Comparison of ENCODE assay signal across 2 cellular contexts in genomic region chr7:96330193-96330592, GRCh38.
TF ChIP-seq lines count a peak whose summit lies in the region.

No MANE protein-coding gene starts in this region.

TF ChIP-seq in SK-N-SH, 30 proteins besides CTCF, POLR2A, EP300 and RAD21 (continued from another document):
- TF ChIP-seq NFIC (IDR thresholded peaks at IDR 0.05; ENCODE audit: borderline replicate concordance), result no peak
- no peak for TF ChIP-seq JUND (IDR thresholded peaks at IDR 0.05)
- no peak for TF ChIP-seq RFX5 (IDR thresholded peaks at IDR 0.05; ENCODE audit: low read length)
- TF ChIP-seq MEF2A (IDR thresholded peaks at IDR 0.05; ENCODE audit: borderline replicate concordance, low read depth), result no peak
- TF ChIP-seq FOXJ3 (CRISPR knock-in tag; IDR thresholded peaks at IDR 0.05), result no peak
- TF ChIP-seq GABPA (IDR thresholded peaks at IDR 0.05; ENCODE audit: low read depth), result no peak
- no peak for TF ChIP-seq MAX (IDR thresholded peaks at IDR 0.05; ENCODE audit: low read depth)
- no peak for TF ChIP-seq FOXM1 (IDR thresholded peaks at IDR 0.05; ENCODE audit: low read depth)
- TF ChIP-seq POLR2AphosphoS5 (IDR thresholded peaks at IDR 0.05; ENCODE audit: low read depth, low read length), result no peak
- TF ChIP-seq REST (IDR thresholded peaks at IDR 0.05; ENCODE audit: low read depth, low read length), result no peak
- TF ChIP-seq FOSL2 (IDR thresholded peaks at IDR 0.05; ENCODE audit: borderline replicate concordance, low read depth), result no peak
- no peak for TF ChIP-seq SMC3 (IDR thresholded peaks at IDR 0.05; ENCODE audit: low read depth, low read length)
- TF ChIP-seq SIN3A (IDR thresholded peaks at IDR 0.05; ENCODE audit: borderline replicate concordance, low read depth, low read length), result no peak
TF ChIP-seq in SK-N-SH: peak in this region for 0.

TF ChIP-seq in H1, 55 proteins besides CTCF, POLR2A, EP300 and RAD21 (continued from another document):
- TF ChIP-seq JUND (IDR thresholded peaks at IDR 0.05; ENCODE audit: low read length) (no peak), CHD2 (IDR thresholded peaks at IDR 0.05; ENCODE audit: low read length) (no peak), GABPA (IDR thresholded peaks at IDR 0.05; ENCODE audit: borderline replicate concordance, insufficient read depth, low read length) (no peak), MAFK (IDR thresholded peaks at IDR 0.05; ENCODE audit: low read depth, low read length) (no peak), ATF3 (IDR thresholded peaks at IDR 0.05; ENCODE audit: insufficient read depth, low read depth, low read length) (no peak)
